ENCODE assay signal across 18 cellular contexts in the genomic region with DNA sequence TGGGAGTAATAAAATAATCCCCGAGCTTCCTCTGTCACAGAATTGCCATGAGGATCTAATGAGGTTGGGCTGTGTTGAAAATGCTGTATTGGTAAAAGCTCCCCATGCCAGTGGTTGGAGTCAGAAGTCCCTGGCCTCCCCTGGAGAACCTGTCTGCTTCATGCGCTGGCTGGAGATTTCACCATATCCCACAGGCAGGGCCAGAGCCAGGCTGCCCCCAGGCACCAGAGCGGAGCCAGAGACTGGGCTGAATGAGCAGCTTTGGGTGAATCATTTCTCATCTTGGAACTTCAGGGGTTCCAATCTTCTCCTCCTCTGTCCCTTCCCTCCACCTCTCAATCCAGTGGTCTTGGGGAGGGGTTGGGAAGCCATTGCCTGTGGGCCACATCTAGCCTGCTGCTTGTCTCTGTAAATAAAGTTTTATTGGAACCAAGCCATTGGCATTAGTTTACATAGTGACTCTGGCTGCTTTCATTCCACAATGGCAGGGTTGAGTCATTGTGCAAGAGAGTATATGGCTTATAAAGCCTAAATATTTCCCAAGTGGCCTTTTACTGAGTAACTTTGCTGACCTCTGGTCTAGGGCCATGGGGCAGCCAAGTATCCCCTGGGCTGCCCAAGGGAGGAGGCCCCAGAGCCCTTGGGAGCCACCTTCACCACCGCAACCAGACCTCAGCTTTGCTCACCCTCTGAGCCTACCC. TPM values are rescaled to one million over a fixed set of nuclear protein-coding genes. Genes with fewer than 3 reads are reported as not detected.
DNase-seq lines count a peak whose midpoint lies in the region; ATAC-seq, FAIRE-seq and TF ChIP-seq lines count a peak whose summit lies in the region.
"Had no signal": no experiment of that assay in that cellular context is flagged by ENCODE, and none has a peak within 500 bp of the region (broad histone marks: within the 10 kb centered on the region; RNA-seq: fewer than 3 reads in every experiment).

No MANE protein-coding gene starts in this region.

- BruUV-seq in K562 (replicated peaks; lab: Mats Ljungman, UMichigan): no TSS peak

- H3K36me3 ChIP-seq in BLaER1 (no peaks in the 10 kb centered on the region), K562 (ENCODE audit: control insufficient read depth, insufficient read depth, low read length) (no peaks in the 10 kb centered on the region), gastroesophageal sphincter (no peaks in the 10 kb centered on the region)
- H3K36me3 ChIP-seq: cardiac muscle cell, thyroid gland had no signal

- H3K27me3 Mint-ChIP-seq in activated naive CD4-positive, alpha-beta T cell treated with anti-CD3 and anti-CD28 coated beads for 36 hours (ENCODE audit: low read depth): peaks cover 8% of the 10 kb centered on the region
- peaks cover 35 to 44% of the 10 kb centered on the region in 2 donors for H3K27me3 Mint-ChIP-seq in T-cell
- H3K27me3 Mint-ChIP-seq in nephron progenitor cell (ENCODE audit: low read depth, poor library complexity): peaks cover 13% of the 10 kb centered on the region

- H3K79me2 ChIP-seq in K562 (ENCODE audit: control insufficient read depth, insufficient read depth, low read length): no peaks in the 10 kb centered on the region
- H3K79me2 ChIP-seq: hepatocyte had no signal

- no peak overlapping the region for H3K4me3 Mint-ChIP-seq in activated naive CD4-positive, alpha-beta T cell treated with anti-CD3 and anti-CD28 coated beads for 36 hours
- H3K4me3 Mint-ChIP-seq in T-cell: no peak overlapping the region
- no peak overlapping the region for H3K4me3 Mint-ChIP-seq in nephron progenitor cell

- H2AFZ ChIP-seq in K562 (ENCODE audit: low read depth, low read length): no peak overlapping the region
- H2AFZ ChIP-seq: hepatocyte had no signal

- intact Hi-C loops in K562 (cut with micrococcal nuclease): no loop called here
- intact Hi-C loops in activated naive CD4-positive, alpha-beta T cell treated with anti-CD3 and anti-CD28 coated beads for 36 hours (cut with micrococcal nuclease): no loop called here

- no peak for TF ChIP-seq RAD21 in K562 (CRISPR knock-in tag; conservative IDR thresholded peaks at IDR 0.05 in 1 of 2, IDR thresholded peaks at IDR 0.05 in 1 of 2)

- TF ChIP-seq EP300 in K562 (IDR thresholded peaks at IDR 0.05; ENCODE audit: low read length) (no peak), gastroesophageal sphincter (IDR thresholded peaks at IDR 0.05) (no peak)

- 0 out of 2 replicates have a peak, but pooled peaks cover 6% of the 10 kb centered on the region for H4K20me1 ChIP-seq in BLaER1
- peaks cover 7% of the 10 kb centered on the region; the same call in 1 of the 2 replicates for H4K20me1 ChIP-seq in K562 (replicated peaks; ENCODE audit: control insufficient read depth, insufficient read depth, low read length)

- TF ChIP-seq CTCF in K562 (IDR thresholded peaks at IDR 0.05 in 2 of 3, conservative IDR thresholded peaks at IDR 0.05 in 1 of 3; ENCODE audit: insufficient read depth in 2 of 3, low read depth in 1 of 3, low read length in 3 of 3): no peak
- no peak for TF ChIP-seq CTCF in gastroesophageal sphincter (IDR thresholded peaks at IDR 0.05)
- no peak for TF ChIP-seq CTCF in nephron progenitor cell (IDR thresholded peaks at IDR 0.05)

- H3K27ac Mint-ChIP-seq in activated naive CD4-positive, alpha-beta T cell treated with anti-CD3 and anti-CD28 coated beads for 36 hours: no peak overlapping the region
- H3K27ac Mint-ChIP-seq in T-cell (no peak overlapping the region), nephron progenitor cell (no peak overlapping the region)

- WGBS in K562 (ENCODE audit: insufficient coverage, low coverage, missing lambda C conversion rate): 19% methylated on average over 4 of the region's 4 CpGs
- 60 to 100% methylated on average over 1 of the region's 4 CpGs for WGBS in gastroesophageal sphincter (ENCODE audit: low coverage in 1 of 2), 2 donors

- POLR2A ChIA-PET in K562 (lab: Yijun Ruan, JAX) (interaction anchor here (1.2 kb wide), 1 partner anchor 22 kb away, joined by 3 read pairs; no protein-coding TSS in a partner anchor), T-cell (lab: Charles Lee) (no interaction called here)

- no peaks in the 10 kb centered on the region for H3K36me3 Mint-ChIP-seq in activated naive CD4-positive, alpha-beta T cell treated with anti-CD3 and anti-CD28 coated beads for 36 hours (ENCODE audit: low read depth)
- no peaks in the 10 kb centered on the region for H3K36me3 Mint-ChIP-seq in T-cell
- H3K36me3 Mint-ChIP-seq in nephron progenitor cell (ENCODE audit: low read depth): no peaks in the 10 kb centered on the region

- H3K4me3 ChIP-seq in BLaER1: no peak overlapping the region
- H3K4me3 ChIP-seq in K562: no peak overlapping the region
- H3K4me3 ChIP-seq in gastroesophageal sphincter: no peak overlapping the region
- H3K4me3 ChIP-seq: cardiac muscle cell, hepatocyte, thyroid gland had no signal

- FAIRE-seq in K562 (lab: Jason Lieb, UNC): no peak
- FAIRE-seq: endometrium had no signal

- H3K9me3 Mint-ChIP-seq in activated naive CD4-positive, alpha-beta T cell treated with anti-CD3 and anti-CD28 coated beads for 36 hours: no peaks in the 10 kb centered on the region
- H3K9me3 Mint-ChIP-seq in T-cell: peaks cover 0 to 3% (median 0%) of the 10 kb centered on the region in 3 donors
- H3K9me3 Mint-ChIP-seq in nephron progenitor cell: no peaks in the 10 kb centered on the region

- H3K27ac ChIP-seq in BLaER1 (peak overlapping the region; percentile 10; the same call in 1 of the 2 replicates), K562 (ENCODE audit: extremely low read depth, low read depth, low read length) (no peak overlapping the region), gastroesophageal sphincter (no peak overlapping the region)
- H3K27ac ChIP-seq: C4-2B, cardiac muscle cell, hepatocyte, thyroid gland had no signal

- H3K9me3 ChIP-seq in BLaER1 (no peaks in the 10 kb centered on the region), K562 (replicated peaks; ENCODE audit: control insufficient read depth, insufficient read depth, low read depth, low read length) (no peaks in the 10 kb centered on the region), gastroesophageal sphincter (no peaks in the 10 kb centered on the region)
- H3K9me3 ChIP-seq: thyroid gland had no signal

- no peaks in the 10 kb centered on the region for H3K4me1 Mint-ChIP-seq in activated naive CD4-positive, alpha-beta T cell treated with anti-CD3 and anti-CD28 coated beads for 36 hours (ENCODE audit: low read depth)
- peaks cover 0 to 10% (median 1%) of the 10 kb centered on the region in 3 donors for H3K4me1 Mint-ChIP-seq in T-cell
- peaks cover 94% of the 10 kb centered on the region for H3K4me1 Mint-ChIP-seq in nephron progenitor cell

- H3K4me1 ChIP-seq in BLaER1 (peaks cover 56% of the 10 kb centered on the region), K562 (replicated peaks in 1 of 2; ENCODE audit: control insufficient read depth in 2 of 2, insufficient read depth in 2 of 2, low read length in 2 of 2) (peaks cover 19 to 34% of the 10 kb centered on the region in 2 experiments), gastroesophageal sphincter (peaks cover 0 to 12% (median 0%) of the 10 kb centered on the region in 3 donors)

- H3K27me3 ChIP-seq in BLaER1: no peaks in the 10 kb centered on the region
- peaks cover 6 to 35% of the 10 kb centered on the region in 2 experiments; a peak in 4 of 5 replicates for H3K27me3 ChIP-seq in K562 (ENCODE audit: control insufficient read depth in 2 of 2, insufficient read depth in 2 of 2, low read length in 2 of 2)
- H3K27me3 ChIP-seq in gastroesophageal sphincter: peaks cover 79% of the 10 kb centered on the region
- H3K27me3 ChIP-seq: cardiac muscle cell, hepatocyte, thyroid gland had no signal

- no peak overlapping the region for H3K9ac ChIP-seq in BLaER1
- no peak overlapping the region for H3K9ac ChIP-seq in K562 (ENCODE audit: insufficient read depth in 1 of 2, low read depth in 2 of 2, low read length in 2 of 2)

- in situ Hi-C loops in K562 (cut with MboI): no loop called here

- H3K4me2 ChIP-seq in BLaER1 (peak overlapping the region; percentile 73), K562 (ENCODE audit: insufficient read depth, low read length) (no peak overlapping the region)
- H3K4me2 ChIP-seq: hepatocyte had no signal

- CTCF ChIA-PET in K562 (lab: Yijun Ruan, JAX; ENCODE audit: low intra/inter-chr PET ratio) (no interaction called here), T-cell (lab: Charles Lee) (no interaction called here)
- CTCF ChIA-PET in activated naive CD4-positive, alpha-beta T cell treated with anti-CD3 and anti-CD28 coated beads for 36 hours (lab: Charles Lee): no interaction called here

- peak; percentile 75 for DNase-seq in M059J (ENCODE audit: low read depth)
- DNase-seq in K562 (ENCODE audit: extremely low read depth in 1 of 4, low spot score in 3 of 4): no peak
- DNase-seq in left lobe of liver (ENCODE audit: low spot score): peak; percentile 67
- DNase-seq in activated naive CD4-positive, alpha-beta T cell treated with anti-CD3 and anti-CD28 coated beads for 36 hours: no peak
- no peak for DNase-seq in T-cell
- no peak for DNase-seq in nephron progenitor cell
- DNase-seq: activated naive CD4-positive, alpha-beta T cell; NCI-H1092; OCI-M1; stimulated activated CD4-positive, alpha-beta T cell treated with anti-CD3 and anti-CD28 coated beads, Interleukin-1b, Interleukin-23, amount 100 ng/mL, for 48 hours; thyroid gland had no signal

- TF ChIP-seq POLR2A in K562 (conservative IDR thresholded peaks at IDR 0.05) (no peak), gastroesophageal sphincter (IDR thresholded peaks at IDR 0.05) (no peak)

- peaks cover 2% of the 10 kb centered on the region for H3K9me1 ChIP-seq in K562 (ENCODE audit: control insufficient read depth, insufficient read depth, low read length)

- ATAC-seq in K562 (no peak), left lobe of liver (peak; percentile 77), gastroesophageal sphincter (no peak), T-cell (replicated peaks in 1 of 4) (no peak)

RNA-seq across cellular contexts. Expression of gene LRRC10B, which starts 35.2 kb away (rescaled TPM):
- 0.64 and 2.4 TPM in 2 replicates for total RNA-seq in M059J (2014; rRNA removed; shearing (Covaris generic))
- not detected in 2 replicates for total RNA-seq in K562 (2011; cell fraction: chromatin; rRNA removed; ENCODE audit: low replicate concordance)
- total RNA-seq in K562 (2011; cell fraction: nucleolus; rRNA removed): 0.17 TPM in 1 of 2 replicates, not detected in the other
- total RNA-seq in K562 (2011; cell fraction: nucleoplasm; rRNA removed): not detected in 2 replicates
- not detected in 2 replicates for total RNA-seq in K562 (2014; rRNA removed)
- not detected in 2 replicates for total RNA-seq in K562 (2014; rRNA removed; fragmentation: Illumina TruSeq; extraction: Trizol)
- total RNA-seq in K562 (2015; rRNA removed; fragmentation: Illumina TruSeq; extraction: Trizol): 0.11 TPM in 1 of 2 replicates, not detected in the other
- total RNA-seq in K562 (2021): not detected in 2 replicates
- 0.04 TPM in 1 of 2 replicates, not detected in the other for polyA plus RNA-seq in K562 (2011; rRNA removed)
- polyA plus RNA-seq in K562 (2011; cell fraction: cytosol; rRNA removed): 0.03 and 0.07 TPM in 2 replicates
- 0.04 and 0.07 TPM in 2 replicates for polyA plus RNA-seq in K562 (2011; cell fraction: nucleus; rRNA removed)
- 0.06 TPM in 1 of 2 replicates, not detected in the other for polyA plus RNA-seq in K562 (2012)
- polyA plus RNA-seq in K562 (2014; fragmentation: Illumina TruSeq; extraction: Trizol): not detected in 2 replicates
- polyA plus RNA-seq in K562 (2014; fragmentation: Nextera tagmentation; extraction: Ambion mirVana): not detected
- polyA plus RNA-seq in K562 (2014; rRNA removed): not detected in 2 replicates
- not detected in 2 replicates for polyA minus RNA-seq in K562 (2011; rRNA and poly(A)+ RNA removed)
- not detected in 2 replicates for polyA minus RNA-seq in K562 (2011; cell fraction: cytosol; rRNA and poly(A)+ RNA removed)
- polyA minus RNA-seq in K562 (2011; cell fraction: nucleus; rRNA and poly(A)+ RNA removed): 0.11 TPM in 1 of 2 replicates, not detected in the other
- not detected for total RNA-seq in left lobe of liver
- 1 to 10 TPM in 2 of 4 donors, under 1 TPM in 2; 0.45 to 1.4 (median 1.1) TPM for total RNA-seq in gastroesophageal sphincter
- total RNA-seq in activated naive CD4-positive, alpha-beta T cell treated with anti-CD3 and anti-CD28 coated beads for 36 hours: not detected
- total RNA-seq in T-cell: under 1 TPM in 1 of 5 donors, not detected in 4; 0.21 TPM
- total RNA-seq: pulmonary artery endothelial cell had no signal

RNA-seq across cellular contexts. Expression of gene SYT7, which starts 37.1 kb away (rescaled TPM):
- 0.10 and 0.22 TPM in 2 replicates for total RNA-seq in M059J (2014; rRNA removed; shearing (Covaris generic))
- total RNA-seq in K562 (2011; cell fraction: chromatin; rRNA removed; ENCODE audit: low replicate concordance): 0.12 and 0.28 TPM in 2 replicates
- 0.33 and 0.39 TPM in 2 replicates for total RNA-seq in K562 (2011; cell fraction: nucleolus; rRNA removed)
- total RNA-seq in K562 (2011; cell fraction: nucleoplasm; rRNA removed): 0.44 and 0.53 TPM in 2 replicates
- total RNA-seq in K562 (2014; rRNA removed): 0.20 and 0.27 TPM in 2 replicates
- total RNA-seq in K562 (2014; rRNA removed; fragmentation: Illumina TruSeq; extraction: Trizol): 0.11 and 0.13 TPM in 2 replicates
- total RNA-seq in K562 (2015; rRNA removed; fragmentation: Illumina TruSeq; extraction: Trizol): 0.11 and 0.15 TPM in 2 replicates
- 0.47 and 0.51 TPM in 2 replicates for total RNA-seq in K562 (2021)
- 0.11 and 0.20 TPM in 2 replicates for polyA plus RNA-seq in K562 (2011; rRNA removed)
- polyA plus RNA-seq in K562 (2011; cell fraction: cytosol; rRNA removed): 0.15 and 0.24 TPM in 2 replicates
- polyA plus RNA-seq in K562 (2011; cell fraction: nucleus; rRNA removed): 0.17 and 0.21 TPM in 2 replicates
- 0.21 and 0.33 TPM in 2 replicates for polyA plus RNA-seq in K562 (2012)
- 0.21 TPM in 2 replicates for polyA plus RNA-seq in K562 (2014; fragmentation: Illumina TruSeq; extraction: Trizol)
- under 1 TPM in 1 of 2 experiments, not detected in 1; 0.01 TPM for polyA plus RNA-seq in K562 (2014; fragmentation: Nextera tagmentation; extraction: Ambion mirVana)
- 0.13 and 0.28 TPM in 2 replicates for polyA plus RNA-seq in K562 (2014; rRNA removed)
- polyA minus RNA-seq in K562 (2011; rRNA and poly(A)+ RNA removed): 0.06 and 0.35 TPM in 2 replicates
- polyA minus RNA-seq in K562 (2011; cell fraction: cytosol; rRNA and poly(A)+ RNA removed): not detected in 2 replicates
- 0.27 TPM in 1 of 2 replicates, not detected in the other for polyA minus RNA-seq in K562 (2011; cell fraction: nucleus; rRNA and poly(A)+ RNA removed)
- total RNA-seq in left lobe of liver: 65.6 TPM
- 1 to 10 TPM; 1.8 to 3.7 (median 3.1) TPM for total RNA-seq in gastroesophageal sphincter
- not detected for total RNA-seq in activated naive CD4-positive, alpha-beta T cell treated with anti-CD3 and anti-CD28 coated beads for 36 hours
- under 1 TPM in 3 of 5 donors, not detected in 2; 0.19 to 0.26 (median 0.20) TPM for total RNA-seq in T-cell

Comparison
In these comparisons a context has a peak if more than half of its experiments do, and no peak if none do; other contexts are left out.
1. DNase-seq: peak in M059J (single experiment) and left lobe of liver (single experiment); none in K562 (0 of 4), activated naive CD4-positive, alpha-beta T cell treated with anti-CD3 and anti-CD28 coated beads for 36 hours (single experiment), T-cell (0 of 34) and nephron progenitor cell (single experiment).
2. RNA of gene SYT7, which starts 37.1 kb away (total RNA-seq): 65.6 TPM in left lobe of liver (single experiment); 1.8 to 3.7 TPM in gastroesophageal sphincter, 0.11 to 0.53 TPM in K562, 0.10 to 0.22 TPM in M059J, 0.19 to 0.26 TPM in T-cell and not detected in activated naive CD4-positive, alpha-beta T cell treated with anti-CD3 and anti-CD28 coated beads for 36 hours; every median in the first group is over 10 times any median in the second.